8 cellular contexts compared by ENCODE assay signal in the genomic region with DNA sequence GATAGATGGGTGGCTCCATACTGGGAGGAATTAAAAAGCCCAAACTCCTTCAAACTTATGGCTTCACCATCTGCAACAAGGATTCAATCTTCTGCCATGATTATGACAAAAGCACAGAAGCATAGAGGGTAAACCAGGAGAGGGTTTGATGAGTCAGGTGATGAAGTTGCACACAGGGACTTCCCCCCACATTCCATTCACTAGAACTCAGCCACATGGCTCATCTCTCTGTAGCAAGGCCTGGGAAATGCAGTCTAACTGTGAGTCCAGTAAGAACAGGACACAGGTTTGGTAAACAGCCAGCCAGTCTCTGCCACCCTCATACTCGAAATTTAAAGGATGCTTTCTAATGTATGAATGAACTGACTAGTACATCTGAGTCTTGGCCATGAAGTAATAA.
DNase-seq lines count a peak whose midpoint lies in the region; ATAC-seq and TF ChIP-seq lines count a peak whose summit lies in the region.

No MANE protein-coding gene starts in this region.

- peak; percentile 96 for DNase-seq in MCF 10A (ENCODE audit: unreplicated experiment)
- no peak for DNase-seq in breast epithelium (ENCODE audit: low spot score in 2 of 2)
- DNase-seq in SW480 (ENCODE audit: low spot score) = peak; percentile 63
- peak; percentile 99 for DNase-seq in fibroblast of mammary gland (ENCODE audit: low read depth)
- DNase-seq in stimulated activated CD4-positive, alpha-beta T cell treated with anti-CD3 and anti-CD28 coated beads, Interleukin-4, amount 100 ng/mL, for 1 hour = peak; percentile 24
- DNase-seq in NCI-H69 (lab: John Stamatoyannopoulos, UW) = no peak
- DNase-seq in Karpas-422 = no peak

- H3K4me3 ChIP-seq in breast epithelium = no peak overlapping the region
- H3K4me3 ChIP-seq in fibroblast of mammary gland (ENCODE audit: control insufficient read depth, low read depth, low read length) = no peak overlapping the region
- no peak overlapping the region for H3K4me3 ChIP-seq in Karpas-422 (ENCODE audit: low read length)

- H3K27ac ChIP-seq in breast epithelium = no peak overlapping the region
- H3K27ac ChIP-seq in Karpas-422 (ENCODE audit: low read length) = no peak overlapping the region

- intact Hi-C loops in MCF 10A (cut with micrococcal nuclease) (loop anchor here (1.0 to 2.0 kb wide), 3 partner anchors 37 to 144 kb away; no protein-coding TSS in a partner anchor), breast epithelium (cut with DNase I; ENCODE audit: low total_unique reads) (no loop called here)

- H3K4me1 ChIP-seq in breast epithelium = no peaks in the 10 kb centered on the region
- H3K4me1 ChIP-seq in Karpas-422 (ENCODE audit: low read length) = no peaks in the 10 kb centered on the region

- H3K27ac Mint-ChIP-seq in MCF 10A (ENCODE audit: low read depth, unreplicated experiment) = peak overlapping the region; percentile 75

- H3K4me2 ChIP-seq in Karpas-422 (ENCODE audit: low read depth, low read length, poor library complexity, severe bottlenecking) = no peak overlapping the region

- no peak for ATAC-seq in HG03521 (IDR thresholded peaks at IDR 0.05; ENCODE audit: unreplicated experiment)

- H3K27me3 Mint-ChIP-seq in MCF 10A (ENCODE audit: insufficient read depth, unreplicated experiment) = no peaks in the 10 kb centered on the region

- H3K9me3 Mint-ChIP-seq in MCF 10A (ENCODE audit: unreplicated experiment) = no peaks in the 10 kb centered on the region

- H3K9ac ChIP-seq in Karpas-422 (ENCODE audit: low read length) = no peak overlapping the region

- H2AFZ ChIP-seq in Karpas-422 (ENCODE audit: low read length) = no peak overlapping the region

- no TSS peak for BruUV-seq in MCF 10A (replicated peaks; lab: Mats Ljungman, UMichigan)

- TF ChIP-seq CTCF in MCF 10A (IDR thresholded peaks at IDR 0.05; ENCODE audit: unreplicated experiment) = no peak
- no peak for TF ChIP-seq CTCF in breast epithelium (IDR thresholded peaks at IDR 0.05)
- no peak for TF ChIP-seq CTCF in fibroblast of mammary gland (conservative IDR thresholded peaks at IDR 0.05; ENCODE audit: control insufficient read depth, insufficient read depth, low read depth, low read length)

- H3K36me3 Mint-ChIP-seq in MCF 10A (ENCODE audit: insufficient read depth, unreplicated experiment) = peaks cover 23% of the 10 kb centered on the region

- POLR2A ChIA-PET in MCF 10A (lab: Yijun Ruan, JAX) = interaction anchor here (0.6 to 4.0 kb wide), 6 partner anchors 14 to 886 kb away, joined by 3 to 21 read pairs (median 4); no protein-coding TSS in a partner anchor

- peaks cover 10% of the 10 kb centered on the region for H3K4me1 Mint-ChIP-seq in MCF 10A (ENCODE audit: insufficient read depth, unreplicated experiment)

- CTCF ChIA-PET in MCF 10A (lab: Yijun Ruan, JAX) = interaction anchor here (1.0 to 1.1 kb wide), 3 partner anchors 31 to 536 kb away, joined by 4 to 5 read pairs (median 4); no protein-coding TSS in a partner anchor

- H3K27me3 ChIP-seq in breast epithelium (no peaks in the 10 kb centered on the region), Karpas-422 (ENCODE audit: low read length) (no peaks in the 10 kb centered on the region)

- H3K79me2 ChIP-seq in Karpas-422 (ENCODE audit: low read length) = no peaks in the 10 kb centered on the region

- H3K9me3 ChIP-seq in breast epithelium (no peaks in the 10 kb centered on the region), Karpas-422 (ENCODE audit: low read length) (no peaks in the 10 kb centered on the region)

- no peak for TF ChIP-seq POLR2A in breast epithelium (IDR thresholded peaks at IDR 0.05)

- no peaks in the 10 kb centered on the region for H3K36me3 ChIP-seq in breast epithelium
- no peaks in the 10 kb centered on the region for H3K36me3 ChIP-seq in Karpas-422 (ENCODE audit: insufficient read depth, low read length)

- no peaks in the 10 kb centered on the region for H3K9me2 ChIP-seq in Karpas-422 (replicated peaks; ENCODE audit: insufficient read depth, low read length)

- H3K4me3 Mint-ChIP-seq in MCF 10A (ENCODE audit: unreplicated experiment) = no peak overlapping the region

- H4K20me1 ChIP-seq in Karpas-422 (ENCODE audit: insufficient read depth, low read depth, low read length) = no peaks in the 10 kb centered on the region

Comparison
In these comparisons a context has a peak if more than half of its experiments do, and no peak if none do; other contexts are left out.
1. DNase-seq: peak in MCF 10A (single experiment), SW480 (single experiment), fibroblast of mammary gland (single experiment) and stimulated activated CD4-positive, alpha-beta T cell treated with anti-CD3 and anti-CD28 coated beads, Interleukin-4, amount 100 ng/mL, for 1 hour (single experiment); none in breast epithelium (0 of 2), NCI-H69 (single experiment) and Karpas-422 (single experiment).